In the genomic region with DNA sequence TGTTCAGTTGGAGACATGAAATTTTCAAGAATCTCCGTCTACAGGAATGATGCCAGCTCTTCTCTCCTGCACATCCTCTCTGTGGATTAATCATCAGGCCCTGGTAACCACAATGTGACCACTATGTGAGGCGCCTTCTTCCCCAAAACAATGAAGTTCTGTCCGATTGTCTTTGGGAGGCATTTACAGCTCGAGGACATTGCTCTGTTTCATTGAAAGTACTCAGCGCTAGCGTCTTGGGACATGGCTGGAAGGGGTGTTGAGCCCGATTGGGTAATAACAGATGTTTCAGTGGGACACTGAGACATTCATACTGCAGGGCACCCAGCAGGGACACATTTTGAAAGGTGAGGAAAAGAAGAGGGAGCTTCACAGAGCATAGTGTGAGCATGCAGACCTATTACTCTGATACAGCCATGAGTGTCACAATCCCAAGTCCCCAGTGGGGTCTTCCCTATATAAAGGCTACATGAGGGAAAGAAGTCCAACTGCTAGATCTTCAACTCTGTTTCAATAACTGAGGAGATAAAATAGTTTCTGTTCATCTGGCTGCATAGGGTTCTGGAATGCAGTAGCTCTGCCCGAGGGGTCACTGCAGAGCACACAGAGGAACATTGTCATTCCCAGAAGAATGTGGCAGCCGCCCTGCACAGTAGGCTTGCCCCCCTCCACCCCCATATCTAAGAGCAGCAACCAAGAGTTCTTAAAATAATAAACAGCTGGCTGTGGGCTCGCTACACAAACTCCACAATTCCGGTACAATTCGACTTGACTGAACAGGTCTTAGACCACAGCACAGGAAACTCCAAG, we compare ENCODE assay signal across 11 cellular contexts.
DNase-seq lines count a peak whose midpoint lies in the region; ATAC-seq and TF ChIP-seq lines count a peak whose summit lies in the region.
"Had no signal": no experiment of that assay in that cellular context is flagged by ENCODE, and none has a peak within 500 bp of the region (broad histone marks: within the 10 kb centered on the region; RNA-seq: fewer than 3 reads in every experiment).

No MANE protein-coding gene starts in this region.

- TF ChIP-seq POLR2A in heart left ventricle (IDR thresholded peaks at IDR 0.05) = no peak

- 57 to 73% (median 63%) methylated on average over 12 of the region's 12 CpGs for WGBS in heart left ventricle, 4 donors

- no peak for TF ChIP-seq CTCF in heart left ventricle (IDR thresholded peaks at IDR 0.05)

- no peak overlapping the region for H3K4me3 ChIP-seq in heart left ventricle
- H3K4me3 ChIP-seq: gastrocnemius medialis, prostate gland had no signal

- peak; percentile 61 to 82 (median 68) for ATAC-seq in heart left ventricle

- H3K4me1 ChIP-seq in heart left ventricle = peaks cover 0 to 11% (median 0%) of the 10 kb centered on the region in 12 donors
- H3K4me1 ChIP-seq: gastrocnemius medialis, prostate gland had no signal

- no peaks in the 10 kb centered on the region for H3K36me3 ChIP-seq in heart left ventricle
- H3K36me3 ChIP-seq: gastrocnemius medialis, prostate gland had no signal

- no peaks in the 10 kb centered on the region for H3K9me3 ChIP-seq in heart left ventricle
- H3K9me3 ChIP-seq: gastrocnemius medialis, prostate gland had no signal

- intact Hi-C loops in heart left ventricle (cut with DNase I) = no loop called here

- no peaks in the 10 kb centered on the region for H3K27me3 ChIP-seq in heart left ventricle
- H3K27me3 ChIP-seq: gastrocnemius medialis had no signal

- H3K27ac ChIP-seq in heart left ventricle = peak overlapping the region in 4 of 12 donors; percentile 12 to 54 (median 24)
- H3K27ac ChIP-seq: gastrocnemius medialis, prostate gland had no signal

- peak; percentile 48 for DNase-seq in HPDE6-E6E7 (ENCODE audit: extremely low spot score)
- DNase-seq in amniotic stem cell (lab: John Stamatoyannopoulos, UW) = peak; percentile 22
- peak in 1 of 5 donors; percentile 29 for DNase-seq in heart left ventricle
- peak; percentile 49 for DNase-seq in stromal cell of bone marrow (ENCODE audit: low read depth)
- no peak for DNase-seq in NCI-H146 treated with DMSO at 0.1 percent for 48 hours (lab: John Stamatoyannopoulos, UW; ENCODE audit: unreplicated experiment)
- no peak for DNase-seq in HT-29 (ENCODE audit: low spot score)
- no peak for DNase-seq in DMS79 (lab: John Stamatoyannopoulos, UW)
- DNase-seq in NCI-H2029 (lab: John Stamatoyannopoulos, UW) = no peak
- DNase-seq: activated T-cell treated with anti-CD3 and anti-CD28 coated beads for 4 hours, gastrocnemius medialis had no signal

Comparison
In these comparisons a context has a peak if more than half of its experiments do, and no peak if none do; other contexts are left out.
1. DNase-seq: peak in HPDE6-E6E7 (single experiment), amniotic stem cell (single experiment) and stromal cell of bone marrow (single experiment); none in NCI-H146 treated with DMSO at 0.1 percent for 48 hours (single experiment), HT-29 (single experiment), DMS79 (single experiment) and NCI-H2029 (single experiment).